8 cellular contexts compared by ENCODE assay signal in the genomic region with DNA sequence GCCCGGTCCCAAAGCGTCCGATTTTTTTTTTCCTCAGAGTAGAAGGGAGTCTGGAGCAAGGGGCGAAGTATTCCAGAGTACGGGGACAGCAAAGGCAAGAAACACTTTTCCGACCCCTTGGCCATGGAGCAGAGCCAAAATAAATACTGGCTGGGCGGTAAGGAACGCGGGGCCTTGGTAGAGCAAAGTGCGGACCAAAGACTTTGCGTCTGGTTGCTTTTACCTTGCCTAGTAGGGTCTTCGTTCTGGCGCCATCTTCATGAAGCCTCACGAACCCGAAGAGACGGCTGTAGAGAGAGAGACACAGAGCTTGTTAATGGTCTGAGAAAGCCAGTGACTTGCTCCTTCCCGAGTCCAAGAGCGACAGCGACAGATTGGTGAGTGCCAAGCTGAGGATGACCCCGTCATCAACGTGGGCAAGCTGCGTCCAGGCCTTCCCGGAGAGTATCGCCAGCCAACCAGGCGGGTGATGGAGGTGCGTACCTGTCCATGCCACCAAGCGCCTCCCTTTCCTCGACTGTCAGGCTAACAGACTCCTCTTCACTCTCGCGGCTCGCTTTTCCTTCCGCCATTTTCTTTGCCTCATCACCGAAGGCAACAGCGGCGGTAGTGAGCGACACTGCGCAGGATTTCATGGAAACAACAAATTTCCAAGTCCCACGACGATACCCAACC. TPM values are rescaled to one million over a fixed set of nuclear protein-coding genes. Genes with fewer than 3 reads are reported as not detected.
DNase-seq lines count a peak whose midpoint lies in the region; ATAC-seq and TF ChIP-seq lines count a peak whose summit lies in the region.

No MANE protein-coding gene starts in this region.

- DNase-seq in AG04450 (ENCODE audit: low read depth, low spot score) (no peak), Kasumi-1 (lab: John Stamatoyannopoulos, UW) (no peak), GM13977 (ENCODE audit: low spot score) (no peak)
- DNase-seq in activated CD4-positive, alpha-beta T cell treated with anti-CD3 and anti-CD28 coated beads for 48 hours, result peak; percentile 70
- DNase-seq in stimulated activated CD4-positive, alpha-beta T cell treated with anti-CD3 and anti-CD28 coated beads, Interleukin-4, amount 100 ng/mL, for 24 hours, result peak; percentile 64

- H3K36me3 ChIP-seq in gastroesophageal sphincter, result no peaks in the 10 kb centered on the region

- H3K27me3 ChIP-seq in AG04450 (ENCODE audit: control insufficient read depth, insufficient read depth, low read length) (no peaks in the 10 kb centered on the region), gastroesophageal sphincter (no peaks in the 10 kb centered on the region)

- peak; percentile 26 for ATAC-seq in HG02884 (IDR thresholded peaks at IDR 0.05; ENCODE audit: unreplicated experiment)
- ATAC-seq in gastroesophageal sphincter, result no peak
- ATAC-seq in HG03139 (IDR thresholded peaks at IDR 0.05; ENCODE audit: unreplicated experiment), result no peak

- WGBS in gastroesophageal sphincter (ENCODE audit: low coverage in 1 of 2), 2 donors, result 0% methylated on average over 4 of the region's 39 CpGs; no CpG with 5 or more reads in 1 of the 2 donors

- CTCF ChIA-PET in AG04450 (lab: Charles Lee), result no interaction called here

- in situ Hi-C loops in GM13977 (cut with MboI; ENCODE audit: low pct_unique_long_range_greater_than_20kb, low sequenced_read_pairs, unreplicated experiment), result no loop called here

- POLR2A ChIA-PET in AG04450 (lab: Yijun Ruan, JAX), result no interaction called here

- peaks cover 0 to 32% (median 0%) of the 10 kb centered on the region in 3 donors for H3K4me1 ChIP-seq in gastroesophageal sphincter

- H3K4me3 ChIP-seq in AG04450 (ENCODE audit: low read depth, low read length) (peak overlapping the region; percentile 89), gastroesophageal sphincter (peak overlapping the region; percentile 67 to 92)

- H3K9me3 ChIP-seq in AG04450 (ENCODE audit: control insufficient read depth, insufficient read depth, low read length) (no peaks in the 10 kb centered on the region), gastroesophageal sphincter (no peaks in the 10 kb centered on the region)

- no peak for TF ChIP-seq EP300 in gastroesophageal sphincter (IDR thresholded peaks at IDR 0.05)

- TF ChIP-seq CTCF in AG04450 (IDR thresholded peaks at IDR 0.05; ENCODE audit: low read depth, low read length) (peak; percentile 18; the same call in 1 of the 2 replicates), gastroesophageal sphincter (IDR thresholded peaks at IDR 0.05) (no peak), GM13977 (IDR thresholded peaks at IDR 0.05; ENCODE audit: extremely low read depth, insufficient read depth, missing control alignments) (no peak)

- no peak for TF ChIP-seq POLR2A in gastroesophageal sphincter (IDR thresholded peaks at IDR 0.05)

- peak overlapping the region; percentile 94 for H3K27ac ChIP-seq in AG04450 (ENCODE audit: low read depth, low read length)
- H3K27ac ChIP-seq in gastroesophageal sphincter, result peak overlapping the region in 2 of 4 donors; percentile 90 to 91

RNA-seq across cellular contexts. Expression of a gene that starts 0.7 kb away (rescaled TPM):
- 9.5 and 11.0 TPM in 2 replicates for polyA plus RNA-seq in AG04450 (2011; rRNA removed)
- 40.6 and 44.8 TPM in 2 replicates for polyA minus RNA-seq in AG04450 (2011; rRNA and poly(A)+ RNA removed)
- total RNA-seq in gastroesophageal sphincter, result 10 to 100 TPM in 2 of 4 donors, under 1 TPM in 1, not detected in 1; 0.07 to 58.7 (median 27.1) TPM

Comparison
In these comparisons a context has a peak if more than half of its experiments do, and no peak if none do; other contexts are left out.
1. DNase-seq: peak in activated CD4-positive, alpha-beta T cell treated with anti-CD3 and anti-CD28 coated beads for 48 hours (single experiment) and stimulated activated CD4-positive, alpha-beta T cell treated with anti-CD3 and anti-CD28 coated beads, Interleukin-4, amount 100 ng/mL, for 24 hours (single experiment); none in AG04450 (single experiment), Kasumi-1 (0 of 2) and GM13977 (single experiment).